In genomic region chr3:194326192-194327029, GRCh38 we compare ENCODE assay signal across 21 cellular contexts. TPM values are rescaled to one million over a fixed set of nuclear protein-coding genes. Genes with fewer than 3 reads are reported as not detected.
A peak's percentile ranks its signal among the peaks of the same experiment; 100 is the strongest.
DNase-seq lines count a peak whose midpoint lies in the region; ATAC-seq, FAIRE-seq and TF ChIP-seq lines count a peak whose summit lies in the region.
"Had no signal": no experiment of that assay in that cellular context is flagged by ENCODE, and none has a peak within 500 bp of the region (broad histone marks: within the 10 kb centered on the region; RNA-seq: fewer than 3 reads in every experiment).

No MANE protein-coding gene starts in this region.

- H3K79me2 ChIP-seq in H1 (ENCODE audit: control insufficient read depth in 1 of 2, insufficient read depth in 2 of 2, low read length in 2 of 2) (no peaks in the 10 kb centered on the region), trophoblast cell (ENCODE audit: control insufficient read depth, insufficient read depth, low read length, poor library complexity) (no peaks in the 10 kb centered on the region)
- H3K79me2 ChIP-seq: hepatocyte had no signal

- 87% methylated on average over 15 of the region's 15 CpGs; no CpG with 5 or more reads in 1 of the 2 experiments for WGBS in H1 (ENCODE audit: extremely low coverage in 1 of 2, insufficient coverage in 1 of 2, insufficient read length in 1 of 2, insufficient replicate concordance in 2 of 2, low coverage in 1 of 2, low lambda C conversion rate in 2 of 2, missing lambda C conversion rate in 1 of 2), 2 experiments
- WGBS in trophoblast cell (ENCODE audit: extremely low coverage, insufficient coverage, insufficient read length) = no CpG with 5 or more reads among the region's 15 CpGs
- WGBS in psoas muscle, 3 donors = 60 to 67% (median 60%) methylated on average over 15 of the region's 15 CpGs
- 52 to 87% methylated on average over 5 to 8 of the region's 15 CpGs for WGBS in esophagus squamous epithelium, 2 donors

- H3K27me3 ChIP-seq in H1 (replicated peaks in 1 of 4; ENCODE audit: control insufficient read depth in 3 of 4, extremely low read depth in 1 of 4, insufficient read depth in 3 of 4, low read length in 3 of 4) = peaks cover 0 to 3% (median 0%) of the 10 kb centered on the region in 4 experiments; a peak in 2 of 7 replicates
- no peaks in the 10 kb centered on the region for H3K27me3 ChIP-seq in trophoblast cell (ENCODE audit: insufficient read depth, low read length)
- H3K27me3 ChIP-seq in psoas muscle (ENCODE audit: insufficient read depth in 3 of 3, low read length in 2 of 3) = no peaks in the 10 kb centered on the region
- H3K27me3 ChIP-seq in esophagus squamous epithelium = peaks cover 0 to 15% (median 0%) of the 10 kb centered on the region in 4 donors
- H3K27me3 ChIP-seq: hepatocyte had no signal

- peaks cover 0 to 23% of the 10 kb centered on the region in 2 experiments for H4K20me1 ChIP-seq in H1 (replicated peaks in 1 of 2; ENCODE audit: control insufficient read depth in 1 of 2, insufficient read depth in 2 of 2, low read length in 2 of 2)

- H3K36me3 ChIP-seq in H1 (ENCODE audit: control insufficient read depth in 2 of 4, insufficient read depth in 4 of 4, low read length in 3 of 4) (no peaks in the 10 kb centered on the region; a peak in 1 of 8 replicates), trophoblast cell (ENCODE audit: control insufficient read depth in 1 of 2, insufficient read depth in 2 of 2, low read length in 2 of 2) (no peaks in the 10 kb centered on the region), psoas muscle (ENCODE audit: insufficient read depth in 1 of 2, low read depth in 1 of 2) (no peaks in the 10 kb centered on the region), esophagus squamous epithelium (no peaks in the 10 kb centered on the region)
- H3K36me3 ChIP-seq: tibial nerve had no signal

- H3K9me3 Mint-ChIP-seq in activated CD4-positive, alpha-beta T cell treated with anti-CD3 and anti-CD28 coated beads for 36 hours (ENCODE audit: low read depth) = no peaks in the 10 kb centered on the region
- H3K9me3 Mint-ChIP-seq: activated naive CD4-positive, alpha-beta T cell treated with anti-CD3 and anti-CD28 coated beads, Interleukin-2, amount 50 U/mL, for 72 hours had no signal

- H2AK5ac ChIP-seq in H1 (ENCODE audit: low read depth, low read length) = peak overlapping the region; percentile 68
- H2AK5ac ChIP-seq in trophoblast cell (ENCODE audit: low read length) = no peak overlapping the region

- CTCF ChIA-PET in activated CD4-positive, alpha-beta T cell treated with anti-CD3 and anti-CD28 coated beads for 36 hours (lab: Charles Lee) = interaction anchor here (0.9 kb wide), 1 partner anchor 466 kb away, joined by 3 read pairs; no protein-coding TSS in a partner anchor
- CTCF ChIA-PET in H1 (lab: Charles Lee; ENCODE audit: partially characterized antibody) = interaction anchor here (0.6 to 1.1 kb wide), 3 partner anchors 78 to 583 kb away, joined by 3 read pairs; no protein-coding TSS in a partner anchor

- FAIRE-seq in H1 (lab: Jason Lieb, UNC) = peak; percentile 32
- FAIRE-seq: GM19239 had no signal

- no peaks in the 10 kb centered on the region for H3K36me3 Mint-ChIP-seq in activated CD4-positive, alpha-beta T cell treated with anti-CD3 and anti-CD28 coated beads for 36 hours (ENCODE audit: low read depth)
- H3K36me3 Mint-ChIP-seq: activated naive CD4-positive, alpha-beta T cell treated with anti-CD3 and anti-CD28 coated beads, Interleukin-2, amount 50 U/mL, for 72 hours; CD8-positive, alpha-beta memory T cell; naive B cell had no signal

- H3K4me3 ChIP-seq in H1 (ENCODE audit: extremely low read depth in 1 of 4, insufficient read depth in 2 of 4, low read depth in 3 of 4, low read length in 4 of 4) = no peak overlapping the region
- peak overlapping the region; percentile 23 for H3K4me3 ChIP-seq in trophoblast cell (ENCODE audit: low read depth, low read length)
- H3K4me3 ChIP-seq in psoas muscle = no peak overlapping the region
- no peak overlapping the region for H3K4me3 ChIP-seq in esophagus squamous epithelium
- H3K4me3 ChIP-seq: hepatocyte, tibial nerve had no signal

- H2BK5ac ChIP-seq in H1 (ENCODE audit: low read depth, low read length) (0 out of 2 replicates have a peak overlapping the region, but pooled peaks have one; percentile 7), trophoblast cell (ENCODE audit: low read depth, low read length, poor library complexity) (no peak overlapping the region)

- no peak overlapping the region for H4K5ac ChIP-seq in H1 (ENCODE audit: insufficient read length, low read depth, low read length)

- no peak for ATAC-seq in activated CD4-positive, alpha-beta T cell treated with anti-CD3 and anti-CD28 coated beads for 36 hours
- no peak for ATAC-seq in psoas muscle
- ATAC-seq: activated naive CD4-positive, alpha-beta T cell treated with anti-CD3 and anti-CD28 coated beads, Interleukin-2, amount 50 U/mL, for 72 hours; left lobe of liver had no signal

- H3K9me3 ChIP-seq in H1 (ENCODE audit: insufficient read depth in 2 of 2, low read depth in 1 of 2, low read length in 1 of 2) (peaks cover 15 to 16% of the 10 kb centered on the region in 2 experiments; a peak in 2 of 4 replicates), trophoblast cell (ENCODE audit: insufficient read depth, low read depth, low read length) (peaks cover 22% of the 10 kb centered on the region), psoas muscle (no peaks in the 10 kb centered on the region), esophagus squamous epithelium (no peaks in the 10 kb centered on the region)
- H3K9me3 ChIP-seq: tibial nerve had no signal

- no peak overlapping the region for H3K27ac Mint-ChIP-seq in activated CD4-positive, alpha-beta T cell treated with anti-CD3 and anti-CD28 coated beads for 36 hours
- H3K27ac Mint-ChIP-seq: activated naive CD4-positive, alpha-beta T cell treated with anti-CD3 and anti-CD28 coated beads, Interleukin-2, amount 50 U/mL, for 72 hours; CD8-positive, alpha-beta memory T cell; naive B cell had no signal

- H3K56ac ChIP-seq in H1 (replicated peaks; ENCODE audit: insufficient read length, low read depth, low read length) = peak overlapping the region; percentile 100

- no peak for TF ChIP-seq CTCF in H1 (IDR thresholded peaks at IDR 0.05; ENCODE audit: control extremely low read depth in 1 of 3, insufficient read depth in 1 of 3, low read depth in 1 of 3, low read length in 3 of 3)
- TF ChIP-seq CTCF in psoas muscle (IDR thresholded peaks at IDR 0.05) = no peak
- no peak for TF ChIP-seq CTCF in esophagus squamous epithelium (IDR thresholded peaks at IDR 0.05)

- no peaks in the 10 kb centered on the region for H3K27me3 Mint-ChIP-seq in activated CD4-positive, alpha-beta T cell treated with anti-CD3 and anti-CD28 coated beads for 36 hours

- H3K27ac ChIP-seq in H1 (ENCODE audit: low read depth, low read length) (no peak overlapping the region), trophoblast cell (ENCODE audit: low read depth, low read length) (no peak overlapping the region), psoas muscle (no peak overlapping the region), esophagus squamous epithelium (peak overlapping the region in 2 of 4 donors; percentile 17 to 48)
- H3K27ac ChIP-seq: 22Rv1, hepatocyte, tibial nerve, VCaP had no signal

- peak overlapping the region; percentile 91 for H3K4ac ChIP-seq in H1 (replicated peaks; ENCODE audit: insufficient read length, low read depth, low read length)
- H3K4ac ChIP-seq in trophoblast cell (ENCODE audit: low read depth, low read length) = no peak overlapping the region

- H4K8ac ChIP-seq in H1 (ENCODE audit: extremely low read depth, insufficient read depth, low read length) = peak overlapping the region; percentile 69; the same call in 1 of the 2 replicates
- H4K8ac ChIP-seq in trophoblast cell (ENCODE audit: low read depth, low read length) = no peak overlapping the region

- TF ChIP-seq POLR2A in H1 (IDR thresholded peaks at IDR 0.05; ENCODE audit: control extremely low read depth in 1 of 2, low read depth in 2 of 2, low read length in 2 of 2) (no peak), esophagus squamous epithelium (IDR thresholded peaks at IDR 0.05) (no peak)

- peak overlapping the region; percentile 35 for H2BK120ac ChIP-seq in H1 (replicated peaks; ENCODE audit: low read depth, low read length)
- no peak overlapping the region for H2BK120ac ChIP-seq in trophoblast cell (ENCODE audit: insufficient read depth, low read length, poor library complexity)

- H3K23ac ChIP-seq in H1 (ENCODE audit: insufficient read length) (no peak overlapping the region), trophoblast cell (ENCODE audit: low read length) (peak overlapping the region; percentile 47)

- DNase-seq in activated CD4-positive, alpha-beta T cell treated with anti-CD3 and anti-CD28 coated beads for 36 hours = peak; percentile 30
- DNase-seq in activated CD4-positive, alpha-beta T cell treated with anti-CD3 and anti-CD28 coated beads for 4 hours = no peak
- DNase-seq in HT1080 (ENCODE audit: low read depth) (peak; percentile 36), H1 (ENCODE audit: low read depth in 1 of 2, low spot score in 2 of 2) (no peak), trophoblast cell (peak; percentile 48 to 58), psoas muscle (no peak), occipital lobe (lab: John Stamatoyannopoulos, UW) (no peak), esophagus squamous epithelium (lab: John Stamatoyannopoulos, UW) (no peak)
- DNase-seq: central memory CD4-positive, alpha-beta T cell; naive B cell; NCI-H2227 treated with DMSO at 0.1 percent for 48 hours; stimulated activated CD4-positive, alpha-beta T cell treated with anti-CD3 and anti-CD28 coated beads, Interleukin-4, amount 100 ng/mL, for 1 hour had no signal

- H3K9ac ChIP-seq in H1 (replicated peaks in 1 of 4; ENCODE audit: extremely low read depth in 1 of 4, low read depth in 3 of 4, low read length in 3 of 4) (no peak overlapping the region; a peak in 4 of 7 replicates), trophoblast cell (ENCODE audit: low read length) (no peak overlapping the region)

- H3K14ac ChIP-seq in H1 (ENCODE audit: insufficient read length) (peak overlapping the region; percentile 32), trophoblast cell (ENCODE audit: low read length) (no peak overlapping the region)

- no peak overlapping the region for H4K12ac ChIP-seq in trophoblast cell (ENCODE audit: low read depth, low read length)

- H3K4me1 Mint-ChIP-seq in activated CD4-positive, alpha-beta T cell treated with anti-CD3 and anti-CD28 coated beads for 36 hours = peaks cover 11% of the 10 kb centered on the region

- H3K4me1 ChIP-seq in H1 (replicated peaks in 1 of 4; ENCODE audit: control insufficient read depth in 3 of 4, insufficient read depth in 4 of 4, low read length in 3 of 4) (peaks cover 0 to 2% (median 0%) of the 10 kb centered on the region in 4 experiments; a peak in 3 of 7 replicates), trophoblast cell (ENCODE audit: control insufficient read depth in 1 of 2, insufficient read depth in 2 of 2, low read length in 2 of 2) (peaks cover 5 to 20% of the 10 kb centered on the region in 2 experiments), psoas muscle (peaks cover 29% of the 10 kb centered on the region), esophagus squamous epithelium (peaks cover 20 to 71% (median 25%) of the 10 kb centered on the region in 3 donors)

- peak overlapping the region; percentile 21 for H2BK15ac ChIP-seq in H1 (ENCODE audit: low read length)

- peak overlapping the region; percentile 96 for H4K91ac ChIP-seq in H1 (replicated peaks; ENCODE audit: insufficient read length, low read length)
- H4K91ac ChIP-seq in trophoblast cell (ENCODE audit: low read depth, low read length) = no peak overlapping the region

- H3K23me2 ChIP-seq in H1 (ENCODE audit: low read depth, low read length) = peaks cover 28% of the 10 kb centered on the region; the same call in 1 of the 2 replicates

- POLR2A ChIA-PET in activated CD4-positive, alpha-beta T cell treated with anti-CD3 and anti-CD28 coated beads for 36 hours (lab: Charles Lee) = no interaction called here
- POLR2A ChIA-PET in H1 (lab: Charles Lee; ENCODE audit: partially characterized antibody) = no interaction called here

- H2AFZ ChIP-seq in H1 (ENCODE audit: low read length) (no peak overlapping the region), trophoblast cell (ENCODE audit: insufficient read depth, low read length, poor library complexity) (no peak overlapping the region)
- H2AFZ ChIP-seq: hepatocyte had no signal

- peak overlapping the region; percentile 41; the same call in 1 of the 2 replicates for H3K18ac ChIP-seq in H1 (ENCODE audit: extremely low read depth, low read length)
- no peak overlapping the region for H3K18ac ChIP-seq in trophoblast cell (ENCODE audit: low read length)

- no peak for TF ChIP-seq RAD21 in H1 (IDR thresholded peaks at IDR 0.05 in 1 of 2, conservative IDR thresholded peaks at IDR 0.05 in 1 of 2; ENCODE audit: low read depth in 2 of 2, low read length in 2 of 2)

- H2BK12ac ChIP-seq in H1 (ENCODE audit: low read depth, low read length) (peak overlapping the region; percentile 51; the same call in 1 of the 2 replicates), trophoblast cell (ENCODE audit: low read length) (no peak overlapping the region)

- no peak for TF ChIP-seq EP300 in H1 (IDR thresholded peaks at IDR 0.05; ENCODE audit: borderline replicate concordance in 1 of 2, low read depth in 2 of 2, low read length in 2 of 2)

- intact Hi-C loops in activated CD4-positive, alpha-beta T cell treated with anti-CD3 and anti-CD28 coated beads for 36 hours (cut with DNase I, micrococcal nuclease) = no loop called here
- intact Hi-C loops in psoas muscle (cut with DNase I) = no loop called here
- intact Hi-C loops in esophagus squamous epithelium (cut with DNase I) = no loop called here

- H3K4me3 Mint-ChIP-seq in activated CD4-positive, alpha-beta T cell treated with anti-CD3 and anti-CD28 coated beads for 36 hours = no peak overlapping the region
- H3K4me3 Mint-ChIP-seq: CD8-positive, alpha-beta memory T cell; naive B cell had no signal

- H3K4me2 ChIP-seq in H1 (ENCODE audit: insufficient read depth in 1 of 2, low read depth in 2 of 2, low read length in 2 of 2) = no peak overlapping the region
- no peak overlapping the region for H3K4me2 ChIP-seq in trophoblast cell (ENCODE audit: low read length)
- H3K4me2 ChIP-seq: hepatocyte had no signal

- peak overlapping the region; percentile 13 for H2BK20ac ChIP-seq in H1 (ENCODE audit: low read length)

- H3K79me1 ChIP-seq in H1 (ENCODE audit: low read depth, low read length) (peaks cover 14% of the 10 kb centered on the region), trophoblast cell (ENCODE audit: low read length) (no peaks in the 10 kb centered on the region)

RNA-seq across cellular contexts. Expression of gene CPN2, which starts 24.7 kb away (rescaled TPM):
- not detected for total RNA-seq in activated CD4-positive, alpha-beta T cell treated with anti-CD3 and anti-CD28 coated beads for 36 hours
- total RNA-seq in HT1080 (2014; rRNA removed; shearing (Covaris generic)) = not detected in 2 replicates
- polyA plus RNA-seq in HT1080 (2015; cell fraction: cytosol; rRNA removed) = not detected in 2 replicates
- polyA plus RNA-seq in HT1080 (2015; cell fraction: nucleus; rRNA removed) = not detected in 2 replicates
- not detected in 2 replicates for total RNA-seq in H1 (2021; fragmentation: NEBNext Ultra II Directional; extraction: Animal tissue kit (Norgen Biotek cat#: 25700))
- 0.03 TPM in 1 of 2 replicates, not detected in the other for polyA plus RNA-seq in H1 (2011; rRNA removed)
- polyA plus RNA-seq in H1 (2011; cell fraction: cytosol; rRNA removed) = not detected
- not detected for polyA plus RNA-seq in H1 (2011; cell fraction: nucleus; rRNA removed)
- polyA plus RNA-seq in H1 (2012, experiment 1 of 2) = 0.12 TPM in 1 of 4 replicates, not detected in the others
- not detected for polyA plus RNA-seq in H1 (2012, experiment 2 of 2)
- polyA plus RNA-seq in H1 (2013, experiment 1 of 2) = 0.02 TPM
- polyA plus RNA-seq in H1 (2013, experiment 2 of 2) = 0.02 TPM
- polyA minus RNA-seq in H1 (2011; rRNA and poly(A)+ RNA removed) = not detected in 2 replicates
- polyA minus RNA-seq in H1 (2011; cell fraction: cytosol; rRNA and poly(A)+ RNA removed) = not detected
- not detected for polyA minus RNA-seq in H1 (2011; cell fraction: nucleus; rRNA and poly(A)+ RNA removed)
- 0.01 TPM in 2 replicates for polyA plus RNA-seq in trophoblast cell (2013)
- total RNA-seq in psoas muscle = under 1 TPM in 1 of 4 donors, not detected in 3; 0.13 TPM
- polyA plus RNA-seq in psoas muscle = under 1 TPM in 1 of 3 donors, not detected in 2; 0.03 TPM
- total RNA-seq in occipital lobe = not detected
- total RNA-seq in esophagus squamous epithelium = not detected
- total RNA-seq: activated naive CD4-positive, alpha-beta T cell treated with anti-CD3 and anti-CD28 coated beads, Interleukin-2, amount 50 U/mL, for 72 hours; CD8-positive, alpha-beta memory T cell; G401; tibial nerve had no signal
- polyA plus RNA-seq: CD8-positive, alpha-beta memory T cell had no signal

RNA-seq across cellular contexts. Expression of gene LRRC15, which starts 43.1 kb away (rescaled TPM):
- under 1 TPM in 1 of 2 experiments, not detected in 1; 0.04 TPM for total RNA-seq in activated CD4-positive, alpha-beta T cell treated with anti-CD3 and anti-CD28 coated beads for 36 hours
- total RNA-seq in HT1080 (2014; rRNA removed; shearing (Covaris generic)) = 0.30 and 0.40 TPM in 2 replicates
- polyA plus RNA-seq in HT1080 (2015; cell fraction: cytosol; rRNA removed) = 0.11 and 0.13 TPM in 2 replicates
- polyA plus RNA-seq in HT1080 (2015; cell fraction: nucleus; rRNA removed) = 0.32 and 0.36 TPM in 2 replicates
- 0.37 and 0.40 TPM in 2 replicates for total RNA-seq in H1 (2021; fragmentation: NEBNext Ultra II Directional; extraction: Animal tissue kit (Norgen Biotek cat#: 25700))
- polyA plus RNA-seq in H1 (2011; rRNA removed) (0.15 and 0.17 TPM in 2 replicates), psoas muscle (under 1 TPM in 1 of 3 donors, not detected in 2; 0.01 TPM)
- polyA plus RNA-seq in H1 (2011; cell fraction: cytosol; rRNA removed) = 0.08 TPM
- 0.19 TPM for polyA plus RNA-seq in H1 (2011; cell fraction: nucleus; rRNA removed)
- polyA plus RNA-seq in H1 (2012, experiment 1 of 2) = 0.11 to 0.16 TPM (median 0.16 TPM) in 3 of 4 replicates, not detected in the other
- 0.07 TPM for polyA plus RNA-seq in H1 (2012, experiment 2 of 2)
- polyA plus RNA-seq in H1 (2013, experiment 1 of 2) = 0.34 TPM
- polyA plus RNA-seq in H1 (2013, experiment 2 of 2) = 0.42 TPM
- 0.17 and 0.32 TPM in 2 replicates for polyA minus RNA-seq in H1 (2011; rRNA and poly(A)+ RNA removed)
- polyA minus RNA-seq in H1 (2011; cell fraction: cytosol; rRNA and poly(A)+ RNA removed) = not detected
- polyA minus RNA-seq in H1 (2011; cell fraction: nucleus; rRNA and poly(A)+ RNA removed) = 0.10 TPM
- polyA plus RNA-seq in trophoblast cell (2013) = 2.4 and 2.6 TPM in 2 replicates
- total RNA-seq in psoas muscle (under 1 TPM in 2 of 4 donors, not detected in 2; 0.04 to 0.09 TPM), occipital lobe (not detected), esophagus squamous epithelium (under 1 TPM in 1 of 4 donors, not detected in 3; 0.38 TPM)
- total RNA-seq: activated naive CD4-positive, alpha-beta T cell treated with anti-CD3 and anti-CD28 coated beads, Interleukin-2, amount 50 U/mL, for 72 hours; CD8-positive, alpha-beta memory T cell; hepatocyte; left lobe of liver; tibial nerve had no signal
- polyA plus RNA-seq: CD8-positive, alpha-beta memory T cell; hepatocyte had no signal

Comparison
In these comparisons a context has a peak if more than half of its experiments do, and no peak if none do; other contexts are left out.
1. DNase-seq: peak in activated CD4-positive, alpha-beta T cell treated with anti-CD3 and anti-CD28 coated beads for 36 hours (single experiment), HT1080 (single experiment) and trophoblast cell (2 of 2); none in activated CD4-positive, alpha-beta T cell treated with anti-CD3 and anti-CD28 coated beads for 4 hours (0 of 2), H1 (0 of 2), psoas muscle (0 of 2), occipital lobe (single experiment) and esophagus squamous epithelium (single experiment).